1 cellular context compared by ENCODE assay signal in the genomic region with DNA sequence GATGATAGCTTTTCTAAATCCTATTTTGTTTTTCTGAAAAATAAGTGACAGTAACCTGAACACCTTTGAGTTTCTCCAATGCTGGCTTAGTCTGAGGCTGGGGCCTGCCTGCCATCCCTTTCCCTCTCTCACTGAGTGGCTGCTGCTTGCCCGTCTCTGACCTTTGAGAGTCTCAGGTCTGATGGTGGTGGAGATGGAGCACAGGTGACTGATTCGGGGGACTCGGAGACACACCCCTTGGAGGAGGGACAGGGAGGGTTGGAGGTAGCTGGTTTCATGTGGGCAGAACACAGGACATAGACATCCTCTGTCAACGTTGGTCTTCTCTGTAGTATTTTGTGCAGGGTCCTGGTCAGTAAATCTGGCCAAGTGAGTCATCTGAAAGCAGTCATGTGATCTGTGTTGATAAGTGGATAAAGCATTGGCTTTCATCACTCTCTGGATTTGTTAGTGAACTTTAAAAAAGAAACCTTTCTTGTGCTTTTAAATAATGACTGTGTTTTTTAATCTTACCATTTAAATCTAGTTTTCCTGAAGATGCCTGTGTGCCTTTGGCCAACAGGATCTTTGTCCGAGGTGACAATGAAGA.
TF ChIP-seq lines count a peak whose summit lies in the region.

No MANE protein-coding gene starts in this region.

TF ChIP-seq in HepG2, 621 proteins besides CTCF, POLR2A, EP300 and RAD21:
- TF ChIP-seq RBFOX2 (IDR thresholded peaks at IDR 0.05; ENCODE audit: low read depth, low read length) (no peak), NFKB2 (CRISPR knock-in tag; IDR thresholded peaks at IDR 0.05; ENCODE audit: borderline replicate concordance) (no peak), TOPORS (CRISPR knock-in tag; IDR thresholded peaks at IDR 0.05) (no peak), NFRKB (IDR thresholded peaks at IDR 0.05) (no peak), IKZF4 (CRISPR knock-in tag; IDR thresholded peaks at IDR 0.05; ENCODE audit: borderline replicate concordance, low read depth, not compliant biosample characterization) (no peak)
- TF ChIP-seq, protein P1, sequence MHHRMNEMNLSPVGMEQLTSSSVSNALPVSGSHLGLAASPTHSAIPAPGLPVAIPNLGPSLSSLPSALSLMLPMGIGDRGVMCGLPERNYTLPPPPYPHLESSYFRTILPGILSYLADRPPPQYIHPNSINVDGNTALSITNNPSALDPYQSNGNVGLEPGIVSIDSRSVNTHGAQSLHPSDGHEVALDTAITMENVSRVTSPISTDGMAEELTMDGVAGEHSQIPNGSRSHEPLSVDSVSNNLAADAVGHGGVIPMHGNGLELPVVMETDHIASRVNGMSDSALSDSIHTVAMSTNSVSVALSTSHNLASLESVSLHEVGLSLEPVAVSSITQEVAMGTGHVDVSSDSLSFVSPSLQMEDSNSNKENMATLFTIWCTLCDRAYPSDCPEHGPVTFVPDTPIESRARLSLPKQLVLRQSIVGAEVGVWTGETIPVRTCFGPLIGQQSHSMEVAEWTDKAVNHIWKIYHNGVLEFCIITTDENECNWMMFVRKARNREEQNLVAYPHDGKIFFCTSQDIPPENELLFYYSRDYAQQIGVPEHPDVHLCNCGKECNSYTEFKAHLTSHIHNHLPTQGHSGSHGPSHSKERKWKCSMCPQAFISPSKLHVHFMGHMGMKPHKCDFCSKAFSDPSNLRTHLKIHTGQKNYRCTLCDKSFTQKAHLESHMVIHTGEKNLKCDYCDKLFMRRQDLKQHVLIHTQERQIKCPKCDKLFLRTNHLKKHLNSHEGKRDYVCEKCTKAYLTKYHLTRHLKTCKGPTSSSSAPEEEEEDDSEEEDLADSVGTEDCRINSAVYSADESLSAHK (CRISPR knock-in tag; IDR thresholded peaks at IDR 0.05; ENCODE audit: borderline replicate concordance), result no peak
